Comparison of ENCODE assay signal across 8 cellular contexts in genomic region chr22:35477911-35478582, GRCh38.
DNase-seq lines count a peak whose midpoint lies in the region; ATAC-seq and TF ChIP-seq lines count a peak whose summit lies in the region.

No MANE protein-coding gene starts in this region.

- no peak for TF ChIP-seq CTCF in testis (IDR thresholded peaks at IDR 0.05)

- TF ChIP-seq POLR2A in testis (IDR thresholded peaks at IDR 0.05), result no peak

- 59% methylated on average over 9 to 11 of the region's 11 CpGs for WGBS in testis, 2 donors

- no peaks in the 10 kb centered on the region for H3K36me3 ChIP-seq in testis (ENCODE audit: low read depth, missing control alignments)

- CTCF ChIA-PET in T-cell (lab: Charles Lee), result no interaction called here

- H3K27me3 ChIP-seq in testis, result no peaks in the 10 kb centered on the region

- peaks cover 2 to 6% (median 4%) of the 10 kb centered on the region in 3 donors for H3K4me1 Mint-ChIP-seq in T-cell

- no peak overlapping the region for H3K4me3 ChIP-seq in testis

- DNase-seq in CD1c-positive myeloid dendritic cell (ENCODE audit: extremely low spot score), result peak; percentile 32
- DNase-seq in NCI-H1105 (lab: John Stamatoyannopoulos, UW), result peak; percentile 82
- DNase-seq in SW480 (ENCODE audit: low spot score), result peak; percentile 50
- peak; percentile 96 for DNase-seq in kidney tubule cell (ENCODE audit: low spot score)
- no peak for DNase-seq in testis
- DNase-seq in T-cell, result no peak
- no peak for DNase-seq in stimulated activated CD4-positive, alpha-beta T cell treated with anti-CD3 and anti-CD28 coated beads, Interleukin-1b, Interleukin-23, amount 100 ng/mL, for 48 hours
- no peak for DNase-seq in GOT3 (lab: John Stamatoyannopoulos, UW)

- H3K27me3 Mint-ChIP-seq in T-cell, result peaks cover 41 to 62% of the 10 kb centered on the region in 2 donors

- POLR2A ChIA-PET in T-cell (lab: Charles Lee), result no interaction called here

- no peaks in the 10 kb centered on the region for H3K36me3 Mint-ChIP-seq in T-cell

- H3K9me3 ChIP-seq in testis, result no peaks in the 10 kb centered on the region

- ATAC-seq in T-cell (replicated peaks in 1 of 4), result no peak

- H3K27ac ChIP-seq in testis, result no peak overlapping the region

- intact Hi-C loops in testis (cut with DNase I; ENCODE audit: low total_unique reads), result no loop called here

- H3K4me1 ChIP-seq in testis, result peaks cover 11% of the 10 kb centered on the region

- H3K27ac Mint-ChIP-seq in T-cell, result no peak overlapping the region

- H3K4me3 Mint-ChIP-seq in T-cell, result no peak overlapping the region

- H3K9me3 Mint-ChIP-seq in T-cell, result no peaks in the 10 kb centered on the region

Comparison
In these comparisons a context has a peak if more than half of its experiments do, and no peak if none do; other contexts are left out.
1. DNase-seq: peak in CD1c-positive myeloid dendritic cell (single experiment), NCI-H1105 (single experiment), SW480 (single experiment) and kidney tubule cell (single experiment); none in testis (single experiment), T-cell (0 of 34), stimulated activated CD4-positive, alpha-beta T cell treated with anti-CD3 and anti-CD28 coated beads, Interleukin-1b, Interleukin-23, amount 100 ng/mL, for 48 hours (single experiment) and GOT3 (single experiment).